ENCODE assay signal across 31 cellular contexts in genomic region chr2:54541995-54542394, GRCh38.
"Had no signal": no experiment of that assay in that cellular context is flagged by ENCODE, and none has a peak within 500 bp of the region (broad histone marks: within the 10 kb centered on the region; RNA-seq: fewer than 3 reads in every experiment).

No MANE protein-coding gene starts in this region.

- H3K27ac Mint-ChIP-seq: activated CD4-positive, alpha-beta memory T cell treated with anti-CD3 and anti-CD28 coated beads, Interleukin-2, amount 10 ng/mL, durations not matched to agents 7 days and 5 days; activated CD4-positive, alpha-beta T cell treated with anti-CD3 and anti-CD28 coated beads for 36 hours; activated naive CD4-positive, alpha-beta T cell treated with anti-CD3 and anti-CD28 coated beads, Interleukin-2, amount 10 ng/mL, durations not matched to agents 7 days and 5 days; activated naive CD8-positive, alpha-beta T cell treated with anti-CD3 and anti-CD28 coated beads for 36 hours; T-cell had no signal

- H3K36me3 ChIP-seq: cardiac muscle cell had no signal

- H3K36me3 Mint-ChIP-seq: activated naive CD4-positive, alpha-beta T cell treated with anti-CD3 and anti-CD28 coated beads, Interleukin-2, amount 10 ng/mL, durations not matched to agents 7 days and 5 days; activated naive CD8-positive, alpha-beta T cell treated with anti-CD3 and anti-CD28 coated beads for 36 hours; T-cell had no signal

- H3K27ac ChIP-seq: brain microvascular endothelial cell, cardiac muscle cell, SK-N-MC, WERI-Rb-1 had no signal

- DNase-seq: activated CD4-positive, alpha-beta memory T cell treated with anti-CD3 and anti-CD28 coated beads, Interleukin-2, amount 10 ng/mL, durations not matched to agents 7 days and 5 days; activated CD4-positive, alpha-beta T cell treated with anti-CD3 and anti-CD28 coated beads for 36 hours; activated CD4-positive, alpha-beta T cell treated with anti-CD3 and anti-CD28 coated beads, Interleukin-2, amount 50 U/mL, for 1 hour; activated gamma-delta T cell; activated naive CD4-positive, alpha-beta T cell treated with anti-CD3 and anti-CD28 coated beads, Interleukin-2, amount 10 ng/mL, durations not matched to agents 7 days and 5 days; activated naive CD8-positive, alpha-beta T cell treated with anti-CD3 and anti-CD28 coated beads for 36 hours; activated T-cell treated with anti-CD3 and anti-CD28 coated beads for 4 hours; activated T-cell treated with anti-CD3 and anti-CD28 coated beads, Interleukin-2, amount 50 U/mL, for 48 hours; brain microvascular endothelial cell; cerebellar nuclear complex; Kasumi-1; NCI-H1048; NCI-H146; NCI-H187 treated with DMSO at 0.1 percent for 48 hours; NCI-H2171; NCI-H2227 treated with DMSO at 0.1 percent for 48 hours; NCI-H446 treated with DMSO at 0.1 percent for 48 hours; NCI-H526; NCI-H774; NK-92 treated with Interleukin-12 subunit alpha and Interleukin-12 subunit beta, amount 100 ng/mL, for 24 hours; OCI-M1; RPMI8226; T-cell; T-helper 2 cell; T1000; WERI-Rb-1 had no signal

- H3K27me3 Mint-ChIP-seq: activated CD4-positive, alpha-beta T cell treated with anti-CD3 and anti-CD28 coated beads for 36 hours; activated naive CD8-positive, alpha-beta T cell treated with anti-CD3 and anti-CD28 coated beads for 36 hours; T-cell had no signal

- H3K27me3 ChIP-seq: brain microvascular endothelial cell, cardiac muscle cell had no signal

- ATAC-seq: activated CD4-positive, alpha-beta T cell treated with anti-CD3 and anti-CD28 coated beads for 36 hours; activated T-helper 17 cell treated with anti-CD3 and anti-CD28 coated beads, Interleukin-2, amount 50 U/mL, for 72 hours; Panc1; Right ventricle myocardium inferior; T-cell had no signal

- H3K4me3 ChIP-seq: cardiac muscle cell, SK-N-MC had no signal

- H3K9me3 Mint-ChIP-seq: activated CD4-positive, alpha-beta memory T cell treated with anti-CD3 and anti-CD28 coated beads, Interleukin-2, amount 10 ng/mL, durations not matched to agents 7 days and 5 days; activated naive CD8-positive, alpha-beta T cell treated with anti-CD3 and anti-CD28 coated beads for 36 hours; activated T-helper 17 cell treated with anti-CD3 and anti-CD28 coated beads, Interleukin-2, amount 50 U/mL, for 72 hours; T-cell had no signal

- H3K4me1 Mint-ChIP-seq: activated T-helper 17 cell treated with anti-CD3 and anti-CD28 coated beads, Interleukin-2, amount 50 U/mL, for 72 hours had no signal

- H3K4me3 Mint-ChIP-seq: activated CD4-positive, alpha-beta memory T cell treated with anti-CD3 and anti-CD28 coated beads, Interleukin-2, amount 10 ng/mL, durations not matched to agents 7 days and 5 days; activated CD4-positive, alpha-beta T cell treated with anti-CD3 and anti-CD28 coated beads for 36 hours; activated naive CD4-positive, alpha-beta T cell treated with anti-CD3 and anti-CD28 coated beads, Interleukin-2, amount 10 ng/mL, durations not matched to agents 7 days and 5 days; activated naive CD8-positive, alpha-beta T cell treated with anti-CD3 and anti-CD28 coated beads for 36 hours; activated T-helper 17 cell treated with anti-CD3 and anti-CD28 coated beads, Interleukin-2, amount 50 U/mL, for 72 hours; T-cell had no signal
